ENCODE assay signal across 18 cellular contexts in the genomic region with DNA sequence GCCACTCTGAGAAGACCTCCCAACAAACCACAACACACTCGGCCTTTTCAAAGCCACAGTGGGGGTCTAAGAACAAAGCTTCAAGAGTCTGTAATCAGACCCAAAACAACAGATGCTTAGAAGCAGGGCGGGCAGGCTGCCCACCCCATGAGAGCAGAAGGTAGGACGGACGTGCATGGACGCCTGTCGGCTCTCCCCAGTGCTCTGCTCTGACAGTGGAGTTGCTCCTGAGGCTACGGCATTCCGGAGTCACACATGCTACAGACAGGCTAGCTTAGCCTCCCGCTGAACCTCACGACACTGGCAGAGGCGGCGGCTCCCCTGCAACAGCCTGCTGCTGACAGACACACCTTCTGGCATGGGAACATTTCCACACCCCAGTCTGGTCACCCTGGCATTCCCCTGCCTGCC. TPM values are rescaled to one million over a fixed set of nuclear protein-coding genes. Genes with fewer than 3 reads are reported as not detected.
DNase-seq lines count a peak whose midpoint lies in the region; ATAC-seq, FAIRE-seq and TF ChIP-seq lines count a peak whose summit lies in the region.
"Had no signal": no experiment of that assay in that cellular context is flagged by ENCODE, and none has a peak within 500 bp of the region (broad histone marks: within the 10 kb centered on the region; RNA-seq: fewer than 3 reads in every experiment).

No MANE protein-coding gene starts in this region.

- no peak overlapping the region for H3K4me2 ChIP-seq in GM23338

- peaks cover 3% of the 10 kb centered on the region; the same call in 1 of the 3 replicates for H3K9me3 Mint-ChIP-seq in GM23338
- H3K9me3 Mint-ChIP-seq: CD8-positive, alpha-beta memory T cell; naive thymus-derived CD8-positive, alpha-beta T cell; type B pancreatic cell had no signal

- H3K27ac ChIP-seq in GM23338 (ENCODE audit: low read depth) = no peak overlapping the region
- H3K27ac ChIP-seq: cardiac muscle cell, esophagus muscularis mucosa, stomach had no signal

- peaks cover 11% of the 10 kb centered on the region for H3K27me3 Mint-ChIP-seq in GM23338 (ENCODE audit: insufficient read depth, low read depth, poor library complexity)

- no peaks in the 10 kb centered on the region for H3K36me3 ChIP-seq in GM23338 (ENCODE audit: insufficient read depth)
- H3K36me3 ChIP-seq: cardiac muscle cell, esophagus muscularis mucosa, stomach had no signal

- no peaks in the 10 kb centered on the region for H3K9me2 ChIP-seq in GM23338 (ENCODE audit: insufficient read depth)

- DNase-seq in GM23338 (ENCODE audit: low spot score) = no peak
- peak; percentile 31 for DNase-seq in NCI-H2227 (lab: John Stamatoyannopoulos, UW; ENCODE audit: unreplicated experiment)
- peak; percentile 72 for DNase-seq in cerebellum (ENCODE audit: low spot score)
- peak; percentile 39 for DNase-seq in myocyte (ENCODE audit: low read depth)
- DNase-seq in effector CD4-positive, alpha-beta T cell = no peak
- DNase-seq in NAMALWA (ENCODE audit: low spot score) = no peak
- DNase-seq in H54 (ENCODE audit: insufficient read length, low spot score) = no peak
- DNase-seq: CD8-positive, alpha-beta memory T cell; naive thymus-derived CD8-positive, alpha-beta T cell; small intestine; stimulated activated CD4-positive, alpha-beta T cell treated with anti-CD3 and anti-CD28 coated beads, Interleukin-4, amount 100 ng/mL, for 24 hours; stomach had no signal

- TF ChIP-seq CTCF in GM23338 (conservative IDR thresholded peaks at IDR 0.05; ENCODE audit: low read depth in 2 of 2) = no peak

- H3K36me3 Mint-ChIP-seq in GM23338 (ENCODE audit: low read depth) = no peaks in the 10 kb centered on the region; the same call in 2 of the 3 replicates
- H3K36me3 Mint-ChIP-seq: CD8-positive, alpha-beta memory T cell; naive thymus-derived CD8-positive, alpha-beta T cell; type B pancreatic cell had no signal

- H3K27ac Mint-ChIP-seq in GM23338 = no peak overlapping the region
- H3K27ac Mint-ChIP-seq: naive thymus-derived CD8-positive, alpha-beta T cell; type B pancreatic cell had no signal

- H3K27me3 ChIP-seq in GM23338 (ENCODE audit: insufficient read depth) = no peaks in the 10 kb centered on the region
- H3K27me3 ChIP-seq: cardiac muscle cell, esophagus muscularis mucosa, stomach had no signal

- no peak overlapping the region for H2AFZ ChIP-seq in GM23338

- no peak overlapping the region for H3K4me3 Mint-ChIP-seq in GM23338
- H3K4me3 Mint-ChIP-seq: CD8-positive, alpha-beta memory T cell; naive thymus-derived CD8-positive, alpha-beta T cell; type B pancreatic cell had no signal

- TF ChIP-seq POLR2A in H54 (IDR thresholded peaks at IDR 0.05; ENCODE audit: low read depth, low read length) = no peak

- H3K4me1 ChIP-seq in GM23338 (ENCODE audit: insufficient read depth) = no peaks in the 10 kb centered on the region

- no peaks in the 10 kb centered on the region for H4K20me1 ChIP-seq in GM23338 (replicated peaks; ENCODE audit: insufficient read depth)

- FAIRE-seq in H54 (lab: Jason Lieb, UNC) = no peak
- FAIRE-seq: K562, small intestine had no signal

- H3F3A ChIP-seq in GM23338 (replicated peaks; ENCODE audit: low read depth) = no peaks in the 10 kb centered on the region

- H3K79me2 ChIP-seq in GM23338 (replicated peaks; ENCODE audit: insufficient read depth) = no peaks in the 10 kb centered on the region

- peak; percentile 86 for ATAC-seq in GM23338
- ATAC-seq in HG02588 (IDR thresholded peaks at IDR 0.05; ENCODE audit: unreplicated experiment) = no peak
- ATAC-seq: K562; naive thymus-derived CD8-positive, alpha-beta T cell; SK-N-SH treated with all-trans-retinoic acid at 6 μM for 48 hours had no signal

- no peak overlapping the region for H3K4me3 ChIP-seq in GM23338
- H3K4me3 ChIP-seq: cardiac muscle cell, esophagus muscularis mucosa, K562, stomach had no signal

- peaks cover 4% of the 10 kb centered on the region; the same call in 1 of the 3 replicates for H3K4me1 Mint-ChIP-seq in GM23338
- H3K4me1 Mint-ChIP-seq: CD8-positive, alpha-beta memory T cell had no signal

TF ChIP-seq in GM23338, 12 proteins besides CTCF, POLR2A, EP300 and RAD21:
- no peak for TF ChIP-seq NANOG (IDR thresholded peaks at IDR 0.05; ENCODE audit: borderline replicate concordance)

RNA-seq across cellular contexts. Expression of gene SLCO2A1, which starts 33.5 kb away (rescaled TPM):
- total RNA-seq in GM23338 (2014; rRNA removed; shearing (Covaris generic)) = 0.31 and 1.6 TPM in 2 replicates
- polyA plus RNA-seq in GM23338 (2016; fragmentation: Nextera tagmentation; extraction: Ambion mirVana) = 0.82 and 1.0 TPM in 2 replicates
- 4.4 TPM for total RNA-seq in cerebellum
- under 0.01 TPM in 1 of 2 replicates, not detected in the other for total RNA-seq in myocyte
- 0.05 TPM for polyA plus RNA-seq in myocyte (2012)
- total RNA-seq: CD8-positive, alpha-beta memory T cell; naive thymus-derived CD8-positive, alpha-beta T cell had no signal
- polyA plus RNA-seq: CD8-positive, alpha-beta memory T cell; naive thymus-derived CD8-positive, alpha-beta T cell had no signal

Comparison
In these comparisons a context has a peak if more than half of its experiments do, and no peak if none do; other contexts are left out.
1. DNase-seq: peak in NCI-H2227 (single experiment), cerebellum (single experiment) and myocyte (single experiment); none in GM23338 (single experiment), effector CD4-positive, alpha-beta T cell (single experiment), NAMALWA (single experiment) and H54 (single experiment).